Comparison of ENCODE assay signal across 10 cellular contexts in the genomic region with DNA sequence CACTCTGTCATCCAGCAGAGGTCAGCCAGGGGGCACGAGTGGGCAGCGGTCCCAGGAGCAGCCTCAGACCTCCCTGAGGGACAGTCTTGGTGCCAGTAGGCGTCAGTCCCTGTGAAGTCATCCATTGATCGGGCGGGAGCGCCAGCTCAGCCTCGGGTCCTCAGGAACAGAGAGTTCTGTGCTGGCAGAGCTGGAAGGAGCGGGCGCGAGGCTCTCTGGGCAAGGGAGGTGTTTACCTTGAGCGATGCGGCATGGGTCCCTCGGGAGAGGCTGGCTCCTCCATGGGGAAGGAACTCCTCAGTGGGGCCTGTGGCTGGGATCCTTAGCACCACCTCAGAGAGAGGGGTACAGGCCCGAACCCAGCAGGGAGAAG.
DNase-seq lines count a peak whose midpoint lies in the region; ATAC-seq and TF ChIP-seq lines count a peak whose summit lies in the region.
"Had no signal": no experiment of that assay in that cellular context is flagged by ENCODE, and none has a peak within 500 bp of the region (broad histone marks: within the 10 kb centered on the region; RNA-seq: fewer than 3 reads in every experiment).

No MANE protein-coding gene starts in this region.

- no peaks in the 10 kb centered on the region for H3K36me3 Mint-ChIP-seq in natural killer cell treated with Interleukin-12 subunit alpha and Interleukin-12 subunit beta and Interleukin-15 and Interleukin-18, amount 100 ng/mL, for 72 hours

- H3K36me3 ChIP-seq in vagina, result no peaks in the 10 kb centered on the region

- no peak for TF ChIP-seq POLR2A in vagina (IDR thresholded peaks at IDR 0.05)

- H3K27me3 Mint-ChIP-seq in natural killer cell treated with Interleukin-12 subunit alpha and Interleukin-12 subunit beta and Interleukin-15 and Interleukin-18, amount 100 ng/mL, for 72 hours, result no peaks in the 10 kb centered on the region

- peak overlapping the region; percentile 82 to 91 for H3K27ac Mint-ChIP-seq in natural killer cell treated with Interleukin-12 subunit alpha and Interleukin-12 subunit beta and Interleukin-15 and Interleukin-18, amount 100 ng/mL, for 72 hours

- H3K4me3 ChIP-seq in dorsolateral prefrontal cortex, result peak overlapping the region in 22 of 59 donors; percentile 0 to 80 (median 16)
- peak overlapping the region in 1 of 2 donors; percentile 15 for H3K4me3 ChIP-seq in vagina
- H3K4me3 ChIP-seq: SJSA1 had no signal

- TF ChIP-seq CTCF in dorsolateral prefrontal cortex (IDR thresholded peaks at IDR 0.05 in 54 of 56, conservative IDR thresholded peaks at IDR 0.05 in 2 of 56; ENCODE audit: low read depth in 1 of 56, partially characterized antibody in 56 of 56), result peak in 10 of 56 donors; percentile 5 to 22 (median 16)
- no peak for TF ChIP-seq CTCF in vagina (IDR thresholded peaks at IDR 0.05)

- DNase-seq in Right ventricle myocardium inferior (ENCODE audit: missing footprints) (peak; percentile 84), cardiac septum (ENCODE audit: low spot score) (no peak), dorsolateral prefrontal cortex (peak in 8 of 10 donors; percentile 75 to 88 (median 82)), vagina (ENCODE audit: extremely low spot score in 2 of 2) (no peak), NCI-H82 (lab: John Stamatoyannopoulos, UW) (no peak), NCI-H1417 treated with DMSO at 0.1 percent for 48 hours (lab: John Stamatoyannopoulos, UW) (no peak)
- no peak for DNase-seq in natural killer cell treated with Interleukin-12 subunit alpha and Interleukin-12 subunit beta and Interleukin-15 and Interleukin-18, amount 100 ng/mL, for 72 hours (ENCODE audit: low spot score)
- DNase-seq: DMS53 had no signal

- peak overlapping the region; percentile 74 to 97 (median 91) for H3K27ac ChIP-seq in dorsolateral prefrontal cortex
- peak overlapping the region; percentile 73 for H3K27ac ChIP-seq in vagina
- H3K27ac ChIP-seq: SJSA1 had no signal

- H3K9me3 ChIP-seq in vagina, result no peaks in the 10 kb centered on the region
- H3K9me3 ChIP-seq: SJSA1 had no signal

- intact Hi-C loops in Right ventricle myocardium inferior (cut with DNase I) (loop anchor here (1.0 kb wide), 1 partner anchor 23 kb away; no protein-coding TSS in a partner anchor), cardiac septum (cut with DNase I) (no loop called here), dorsolateral prefrontal cortex (cut with DNase I) (no loop called here), vagina (cut with DNase I) (no loop called here)

- H3K4me1 Mint-ChIP-seq in natural killer cell treated with Interleukin-12 subunit alpha and Interleukin-12 subunit beta and Interleukin-15 and Interleukin-18, amount 100 ng/mL, for 72 hours (ENCODE audit: low read depth in 2 of 2), result peaks cover 62 to 74% of the 10 kb centered on the region in 2 donors

- H3K27me3 ChIP-seq in dorsolateral prefrontal cortex (no peaks in the 10 kb centered on the region), vagina (no peaks in the 10 kb centered on the region)
- H3K27me3 ChIP-seq: SJSA1 had no signal

- no peaks in the 10 kb centered on the region for H3K9me3 Mint-ChIP-seq in natural killer cell treated with Interleukin-12 subunit alpha and Interleukin-12 subunit beta and Interleukin-15 and Interleukin-18, amount 100 ng/mL, for 72 hours

- peak; percentile 55 for ATAC-seq in Right ventricle myocardium inferior
- ATAC-seq in natural killer cell treated with Interleukin-12 subunit alpha and Interleukin-12 subunit beta and Interleukin-15 and Interleukin-18, amount 100 ng/mL, for 72 hours, result no peak
- ATAC-seq in GM18873 (IDR thresholded peaks at IDR 0.05; ENCODE audit: low FRiP score, unreplicated experiment), result no peak

- H3K4me1 ChIP-seq in vagina, result peaks cover 93% of the 10 kb centered on the region

- peak overlapping the region; percentile 88 for H3K4me3 Mint-ChIP-seq in natural killer cell treated with Interleukin-12 subunit alpha and Interleukin-12 subunit beta and Interleukin-15 and Interleukin-18, amount 100 ng/mL, for 72 hours

Comparison
In these comparisons a context has a peak if more than half of its experiments do, and no peak if none do; other contexts are left out.
1. DNase-seq: peak in Right ventricle myocardium inferior (single experiment) and dorsolateral prefrontal cortex (8 of 10); none in cardiac septum (single experiment), natural killer cell treated with Interleukin-12 subunit alpha and Interleukin-12 subunit beta and Interleukin-15 and Interleukin-18, amount 100 ng/mL, for 72 hours (single experiment), vagina (0 of 2), NCI-H82 (single experiment) and NCI-H1417 treated with DMSO at 0.1 percent for 48 hours (single experiment).